Comparison of ENCODE assay signal across 1 cellular context in genomic region chr15:98420837-98421236, GRCh38.
TF ChIP-seq lines count a peak whose summit lies in the region.

No MANE protein-coding gene starts in this region.

TF ChIP-seq in GM23338, 12 proteins besides CTCF, POLR2A, EP300 and RAD21 (continued from another document):
- TF ChIP-seq REST (IDR thresholded peaks at IDR 0.05; ENCODE audit: unreplicated experiment), result no peak
- TF ChIP-seq EZH2 (IDR thresholded peaks at IDR 0.05; ENCODE audit: low read depth, unreplicated experiment), result no peak
- no peak for TF ChIP-seq ZNF114 (CRISPR knock-in tag; IDR thresholded peaks at IDR 0.05)
- no peak for TF ChIP-seq CREB1 (CRISPR knock-in tag; IDR thresholded peaks at IDR 0.05; ENCODE audit: low read depth)
- no peak for TF ChIP-seq POLR2AphosphoS5 (IDR thresholded peaks at IDR 0.05; ENCODE audit: low read depth)
- no peak for TF ChIP-seq EZH2phosphoT487 (IDR thresholded peaks at IDR 0.05; ENCODE audit: unreplicated experiment)
- no peak for TF ChIP-seq ZNF331 (CRISPR knock-in tag; IDR thresholded peaks at IDR 0.05; ENCODE audit: low read depth)
- no peak for TF ChIP-seq NANOG (IDR thresholded peaks at IDR 0.05; ENCODE audit: borderline replicate concordance)
- TF ChIP-seq ETS1 (IDR thresholded peaks at IDR 0.05), result no peak
- TF ChIP-seq STAT1 (IDR thresholded peaks at IDR 0.05; ENCODE audit: unreplicated experiment), result no peak
